Comparison of ENCODE assay signal across 8 cellular contexts in genomic region chr6:108113557-108114519, GRCh38. TPM values are rescaled to one million over a fixed set of nuclear protein-coding genes. Genes with fewer than 3 reads are reported as not detected.
DNase-seq lines count a peak whose midpoint lies in the region; ATAC-seq, FAIRE-seq and TF ChIP-seq lines count a peak whose summit lies in the region.

No MANE protein-coding gene starts in this region.

- DNase-seq in Calu3 (peak; percentile 64), HEK293T (ENCODE audit: extremely low spot score) (peak; percentile 63), T47D (ENCODE audit: low read depth in 1 of 2, low spot score in 1 of 2) (peak; percentile 60 to 80), kidney (no peak)
- peak; percentile 20 to 26 for DNase-seq in stimulated activated naive CD8-positive, alpha-beta T cell treated with anti-CD3 and anti-CD28 coated beads, Interleukin-15, amount 100 ng/mL, for 72 hours

- H3K9me3 Mint-ChIP-seq in Calu3 (ENCODE audit: low read depth, unreplicated experiment), result no peaks in the 10 kb centered on the region
- H3K9me3 Mint-ChIP-seq in stimulated activated naive CD8-positive, alpha-beta T cell treated with anti-CD3 and anti-CD28 coated beads, Interleukin-15, amount 100 ng/mL, for 72 hours, result no peaks in the 10 kb centered on the region

- ATAC-seq in stimulated activated naive CD8-positive, alpha-beta T cell treated with anti-CD3 and anti-CD28 coated beads, Interleukin-15, amount 100 ng/mL, for 72 hours, result no peak
- ATAC-seq in HG03108 (IDR thresholded peaks at IDR 0.05; ENCODE audit: unreplicated experiment) (no peak), GM21423 (IDR thresholded peaks at IDR 0.05; ENCODE audit: unreplicated experiment) (no peak)

- H3K4me1 ChIP-seq in OCI-LY1 (ENCODE audit: insufficient read depth, low read length, severe bottlenecking) (peaks cover 21% of the 10 kb centered on the region), kidney (ENCODE audit: control insufficient read depth in 1 of 2, insufficient read depth in 1 of 2, low read depth in 1 of 2, low read length in 2 of 2) (peaks cover 16 to 33% of the 10 kb centered on the region in 2 donors)

- H3K9me3 ChIP-seq in OCI-LY1 (ENCODE audit: low read length) (no peaks in the 10 kb centered on the region), kidney (ENCODE audit: control insufficient read depth in 1 of 2, low read length in 2 of 2) (no peaks in the 10 kb centered on the region)

- H2AFZ ChIP-seq in OCI-LY1 (ENCODE audit: low read length), result no peak overlapping the region

- H3K27me3 Mint-ChIP-seq in Calu3 (ENCODE audit: unreplicated experiment), result peaks cover 65% of the 10 kb centered on the region
- H3K27me3 Mint-ChIP-seq in stimulated activated naive CD8-positive, alpha-beta T cell treated with anti-CD3 and anti-CD28 coated beads, Interleukin-15, amount 100 ng/mL, for 72 hours, result peaks cover 90% of the 10 kb centered on the region

- peaks cover 21% of the 10 kb centered on the region for H3K36me3 Mint-ChIP-seq in Calu3 (ENCODE audit: insufficient read depth, unreplicated experiment)

- no peaks in the 10 kb centered on the region for H4K20me1 ChIP-seq in OCI-LY1 (ENCODE audit: insufficient read depth, low read length)

- no peaks in the 10 kb centered on the region for H3F3A ChIP-seq in OCI-LY1 (ENCODE audit: insufficient read depth, low read length)

- H3K4me3 Mint-ChIP-seq in Calu3 (ENCODE audit: low read depth, unreplicated experiment), result no peak overlapping the region
- peak overlapping the region; percentile 71 to 87 for H3K4me3 Mint-ChIP-seq in stimulated activated naive CD8-positive, alpha-beta T cell treated with anti-CD3 and anti-CD28 coated beads, Interleukin-15, amount 100 ng/mL, for 72 hours

- in situ Hi-C loops in T47D (cut with HindIII; ENCODE audit: low pct_unique_long_range_greater_than_20kb, low sequenced_read_pairs), result no loop called here

- POLR2A ChIA-PET in HEK293T (lab: Yijun Ruan, JAX), result no interaction called here

- CTCF ChIA-PET in Calu3 (lab: Charles Lee), result interaction anchor here (0.8 to 1.8 kb wide), 4 partner anchors 55 to 378 kb away, joined by 3 to 11 read pairs (median 5); no protein-coding TSS in a partner anchor
- CTCF ChIA-PET in HEK293T (lab: Yijun Ruan, JAX), result interaction anchor here (0.5 to 4.0 kb wide), 5 partner anchors 132 to 642 kb away, joined by 3 to 22 read pairs (median 5); no protein-coding TSS in a partner anchor

- H3K9ac ChIP-seq in OCI-LY1 (ENCODE audit: low read length), result no peak overlapping the region
- no peak overlapping the region for H3K9ac ChIP-seq in kidney (ENCODE audit: low read length in 2 of 2)

- H3K9me2 ChIP-seq in OCI-LY1 (ENCODE audit: low read depth, low read length), result no peaks in the 10 kb centered on the region

- H3K27ac ChIP-seq in OCI-LY1 (ENCODE audit: low read depth, low read length, poor library complexity, severe bottlenecking) (no peak overlapping the region), kidney (ENCODE audit: low read depth in 2 of 2, low read length in 2 of 2) (no peak overlapping the region)

- H3K4me2 ChIP-seq in OCI-LY1 (ENCODE audit: low read length), result peak overlapping the region; percentile 22; the same call in 1 of the 2 replicates

- FAIRE-seq in kidney (lab: Jason Lieb, UNC), result no peak

- H3K4me3 ChIP-seq in OCI-LY1 (ENCODE audit: low read depth, low read length, poor library complexity, severe bottlenecking), result no peak overlapping the region
- H3K4me3 ChIP-seq in kidney (ENCODE audit: low read length in 2 of 2), result peak overlapping the region in 1 of 2 donors; percentile 35

- peaks cover 12% of the 10 kb centered on the region for H3K27me3 ChIP-seq in OCI-LY1 (ENCODE audit: insufficient read depth, low read length)

- peaks cover 22% of the 10 kb centered on the region for H3K4me1 Mint-ChIP-seq in Calu3 (ENCODE audit: low read depth, unreplicated experiment)
- H3K4me1 Mint-ChIP-seq in stimulated activated naive CD8-positive, alpha-beta T cell treated with anti-CD3 and anti-CD28 coated beads, Interleukin-15, amount 100 ng/mL, for 72 hours, result peaks cover 49% of the 10 kb centered on the region

- no peaks in the 10 kb centered on the region for H3K79me2 ChIP-seq in OCI-LY1 (ENCODE audit: insufficient read depth, low read length)

- intact Hi-C loops in Calu3 (cut with micrococcal nuclease; ENCODE audit: unreplicated experiment), result loop anchor here (1.0 to 5.0 kb wide), 3 partner anchors 248 to 412 kb away; no protein-coding TSS in a partner anchor
- intact Hi-C loops in kidney (cut with DNase I), result loop anchor here (10.0 kb wide), 2 partner anchors 381 to 411 kb away; no protein-coding TSS in a partner anchor

- H3K36me3 ChIP-seq in OCI-LY1 (ENCODE audit: insufficient read depth, low read length) (no peaks in the 10 kb centered on the region), kidney (ENCODE audit: control insufficient read depth in 1 of 2, insufficient read depth in 2 of 2, low read length in 2 of 2) (no peaks in the 10 kb centered on the region)

- BruUV-seq in Calu3 (replicated peaks; lab: Mats Ljungman, UMichigan), result no TSS peak

- H3K27ac Mint-ChIP-seq in Calu3 (ENCODE audit: unreplicated experiment), result no peak overlapping the region
- no peak overlapping the region for H3K27ac Mint-ChIP-seq in stimulated activated naive CD8-positive, alpha-beta T cell treated with anti-CD3 and anti-CD28 coated beads, Interleukin-15, amount 100 ng/mL, for 72 hours

- TF ChIP-seq CTCF in Calu3 (IDR thresholded peaks at IDR 0.05; ENCODE audit: unreplicated experiment), result peak; percentile 50
- peak; percentile 66 for TF ChIP-seq CTCF in OCI-LY1 (IDR thresholded peaks at IDR 0.05; ENCODE audit: low read length)
- TF ChIP-seq CTCF in kidney (IDR thresholded peaks at IDR 0.05; ENCODE audit: borderline replicate concordance, extremely low read depth, insufficient read depth), result peak; percentile 53

TF ChIP-seq in HEK293T, 16 proteins besides CTCF, POLR2A, EP300 and RAD21:
- TF ChIP-seq ARNT (IDR thresholded peaks at IDR 0.05) (no peak), SP1 (IDR thresholded peaks at IDR 0.05) (no peak), ZNF384 (IDR thresholded peaks at IDR 0.05) (no peak), HDGF (IDR thresholded peaks at IDR 0.05; ENCODE audit: borderline replicate concordance) (no peak), ELF4 (IDR thresholded peaks at IDR 0.05) (no peak), L3MBTL2 (conservative IDR thresholded peaks at IDR 0.05) (no peak), PKNOX1 (IDR thresholded peaks at IDR 0.05) (no peak), FOXA1 (IDR thresholded peaks at IDR 0.05) (no peak), TARDBP (IDR thresholded peaks at IDR 0.05) (no peak), FOXK2 (IDR thresholded peaks at IDR 0.05) (no peak), NFRKB (IDR thresholded peaks at IDR 0.05) (no peak), BHLHE40 (IDR thresholded peaks at IDR 0.05; ENCODE audit: borderline replicate concordance) (no peak), FOXM1 (IDR thresholded peaks at IDR 0.05; ENCODE audit: borderline replicate concordance) (no peak)

RNA-seq across cellular contexts. Expression of gene OSTM1, which starts 39.3 kb away (rescaled TPM):
- total RNA-seq in Calu3 (2022), result 19.4 and 30.5 TPM in 2 replicates
- 34.5 TPM for total RNA-seq in kidney
- polyA plus RNA-seq in kidney (ENCODE audit: insufficient read depth, low read depth, low replicate concordance), result 19.8 TPM

RNA-seq across cellular contexts. Expression of gene NR2E1, which starts 52.0 kb away (rescaled TPM):
- total RNA-seq in Calu3 (2022), result not detected in 2 replicates
- total RNA-seq in kidney, result not detected
- not detected for polyA plus RNA-seq in kidney (ENCODE audit: insufficient read depth, low read depth, low replicate concordance)
